ENCODE assay signal across 18 cellular contexts in genomic region chr18:5982332-5982731, GRCh38.
A peak's percentile ranks its signal among the peaks of the same experiment; 100 is the strongest.
DNase-seq lines count a peak whose midpoint lies in the region; ATAC-seq and TF ChIP-seq lines count a peak whose summit lies in the region.
"Had no signal": no experiment of that assay in that cellular context is flagged by ENCODE, and none has a peak within 500 bp of the region (broad histone marks: within the 10 kb centered on the region; RNA-seq: fewer than 3 reads in every experiment).

No MANE protein-coding gene starts in this region.

- ATAC-seq in GM18868 (IDR thresholded peaks at IDR 0.05; ENCODE audit: unreplicated experiment), result peak; percentile 46
- peak; percentile 41 for ATAC-seq in GM21528 (IDR thresholded peaks at IDR 0.05; ENCODE audit: low FRiP score, unreplicated experiment)
- ATAC-seq in HG03342 (IDR thresholded peaks at IDR 0.05; ENCODE audit: unreplicated experiment), result peak; percentile 39
- ATAC-seq in stimulated activated naive B cell treated with anti-CD40 and anti-IgM and Interleukin-4, amounts not matched to agents 10 μg/mL and 1 μg/mL and 100 μg/mL, for 72 hours (replicated peaks), result peak; percentile 59
- ATAC-seq: heart left ventricle, T-cell had no signal

- no peak overlapping the region for H2AFZ ChIP-seq in mammary epithelial cell (ENCODE audit: low read depth, low read length)
- H2AFZ ChIP-seq: parathyroid adenoma had no signal

- H3K4me2 ChIP-seq in mammary epithelial cell (ENCODE audit: insufficient read depth, low read depth, low read length), result no peak overlapping the region

- DNase-seq in stimulated activated naive B cell treated with anti-CD40 and anti-IgM and Interleukin-4, amounts not matched to agents 10 μg/mL and 1 μg/mL and 100 μg/mL, for 72 hours, result no peak
- DNase-seq in NCI-H2029 (lab: John Stamatoyannopoulos, UW), result no peak
- DNase-seq in NCI-H1417 (lab: John Stamatoyannopoulos, UW), result no peak
- DNase-seq in mammary epithelial cell, result no peak
- DNase-seq in lower leg skin (ENCODE audit: low spot score in 2 of 2), result no peak
- DNase-seq: GDM1, heart left ventricle, NCI-H2171 treated with DMSO at 0.1 percent for 48 hours, T-cell, tibial artery had no signal

- H3K9me3 Mint-ChIP-seq in stimulated activated naive B cell treated with anti-CD40 and anti-IgM and Interleukin-4, amounts not matched to agents 10 μg/mL and 1 μg/mL and 100 μg/mL, for 72 hours, result no peaks in the 10 kb centered on the region
- H3K9me3 Mint-ChIP-seq: activated T-helper 2 cell treated with anti-CD3 and anti-CD28 coated beads, Interferon-gamma antibody, Interleukin-2, Interleukin-4, amounts not matched to agents 10 μg/mL and 5 μg/mL and 100 μg/mL, durations not matched to agents 14 hours and 24 hours and 36 hours; T-cell had no signal

- H4K20me1 ChIP-seq in mammary epithelial cell (ENCODE audit: insufficient read depth, low read length), result no peaks in the 10 kb centered on the region

- H3K9ac ChIP-seq in mammary epithelial cell (ENCODE audit: insufficient read depth, low read length), result no peak overlapping the region
- H3K9ac ChIP-seq: parathyroid adenoma had no signal

- no peaks in the 10 kb centered on the region for H3K4me1 ChIP-seq in mammary epithelial cell (ENCODE audit: insufficient read depth, low read length)
- H3K4me1 ChIP-seq: parathyroid adenoma, tibial artery had no signal

- intact Hi-C loops in mammary epithelial cell (cut with micrococcal nuclease), result no loop called here
- intact Hi-C loops in lower leg skin (cut with DNase I; ENCODE audit: low total_unique reads), result no loop called here

- CTCF ChIA-PET in mammary epithelial cell (lab: Charles Lee; ENCODE audit: low non-redundant PET), result no interaction called here

- no peaks in the 10 kb centered on the region for H3K27me3 Mint-ChIP-seq in stimulated activated naive B cell treated with anti-CD40 and anti-IgM and Interleukin-4, amounts not matched to agents 10 μg/mL and 1 μg/mL and 100 μg/mL, for 72 hours
- H3K27me3 Mint-ChIP-seq: B cell had no signal

- no peak overlapping the region for H3K4me3 Mint-ChIP-seq in stimulated activated naive B cell treated with anti-CD40 and anti-IgM and Interleukin-4, amounts not matched to agents 10 μg/mL and 1 μg/mL and 100 μg/mL, for 72 hours
- H3K4me3 Mint-ChIP-seq: B cell, T-cell had no signal

- in situ Hi-C loops in mammary epithelial cell (cut with MboI; ENCODE audit: low sequenced_read_pairs in 2 of 2), result no loop called here

- no peaks in the 10 kb centered on the region for H3K27me3 ChIP-seq in mammary epithelial cell (ENCODE audit: insufficient read depth, low read length)
- H3K27me3 ChIP-seq: heart left ventricle, tibial artery had no signal

- peaks cover 46% of the 10 kb centered on the region for H3K9me3 ChIP-seq in mammary epithelial cell (replicated peaks; ENCODE audit: insufficient read depth, low read length)
- H3K9me3 ChIP-seq: heart left ventricle, tibial artery had no signal

- BruUV-seq in mammary epithelial cell (replicated peaks; lab: Mats Ljungman, UMichigan), result no TSS peak

- peaks cover 0 to 3% of the 10 kb centered on the region in 2 donors for H3K36me3 Mint-ChIP-seq in stimulated activated naive B cell treated with anti-CD40 and anti-IgM and Interleukin-4, amounts not matched to agents 10 μg/mL and 1 μg/mL and 100 μg/mL, for 72 hours
- H3K36me3 Mint-ChIP-seq: T-cell had no signal

- H3K79me2 ChIP-seq in mammary epithelial cell (ENCODE audit: insufficient read depth, low read length), result no peaks in the 10 kb centered on the region
- H3K79me2 ChIP-seq: parathyroid adenoma had no signal

- H3K27ac ChIP-seq in mammary epithelial cell (ENCODE audit: insufficient read depth, low read depth, low read length), result no peak overlapping the region
- H3K27ac ChIP-seq: HL-60, parathyroid adenoma, tibial artery had no signal

- H3K4me3 ChIP-seq in mammary epithelial cell (replicated peaks in 1 of 3; ENCODE audit: insufficient read depth in 1 of 3, low read depth in 2 of 3, low read length in 3 of 3) (no peak overlapping the region), lower leg skin (ENCODE audit: low read depth, poor library complexity, severe bottlenecking) (no peak overlapping the region)
- H3K4me3 ChIP-seq: heart left ventricle, lung, tibial artery had no signal

- TF ChIP-seq POLR2A in lower leg skin (IDR thresholded peaks at IDR 0.05), result no peak

- peaks cover 3 to 20% of the 10 kb centered on the region in 2 donors for H3K4me1 Mint-ChIP-seq in stimulated activated naive B cell treated with anti-CD40 and anti-IgM and Interleukin-4, amounts not matched to agents 10 μg/mL and 1 μg/mL and 100 μg/mL, for 72 hours
- H3K4me1 Mint-ChIP-seq: T-cell had no signal

- TF ChIP-seq CTCF in mammary epithelial cell (conservative IDR thresholded peaks at IDR 0.05 in 1 of 2, IDR thresholded peaks at IDR 0.05 in 1 of 2; ENCODE audit: extremely low read depth in 1 of 2, insufficient read depth in 1 of 2, low read depth in 1 of 2, low read length in 2 of 2) (no peak), lower leg skin (IDR thresholded peaks at IDR 0.05) (no peak)

- dilution Hi-C loops in mammary epithelial cell (cut with HindIII; ENCODE audit: low sequenced_read_pairs), result no loop called here

- no peaks in the 10 kb centered on the region for H3K36me3 ChIP-seq in mammary epithelial cell (ENCODE audit: insufficient read depth, low read length)
- H3K36me3 ChIP-seq: heart left ventricle, tibial artery had no signal

- 75% methylated on average over 3 of the region's 3 CpGs for WGBS in mammary epithelial cell (ENCODE audit: low coverage, missing lambda C conversion rate)
- 80 to 87% methylated on average over 3 of the region's 3 CpGs for WGBS in lower leg skin, 2 donors

- peak overlapping the region; percentile 59 for H3K27ac Mint-ChIP-seq in stimulated activated naive B cell treated with anti-CD40 and anti-IgM and Interleukin-4, amounts not matched to agents 10 μg/mL and 1 μg/mL and 100 μg/mL, for 72 hours
- H3K27ac Mint-ChIP-seq: activated T-helper 2 cell treated with anti-CD3 and anti-CD28 coated beads, Interferon-gamma antibody, Interleukin-2, Interleukin-4, amounts not matched to agents 10 μg/mL and 5 μg/mL and 100 μg/mL, durations not matched to agents 14 hours and 24 hours and 36 hours; B cell; T-cell had no signal
